ENCODE assay signal across 14 cellular contexts in genomic region chr2:98507461-98507860, GRCh38.
DNase-seq lines count a peak whose midpoint lies in the region; ATAC-seq and TF ChIP-seq lines count a peak whose summit lies in the region.
"Had no signal": no experiment of that assay in that cellular context is flagged by ENCODE, and none has a peak within 500 bp of the region (broad histone marks: within the 10 kb centered on the region; RNA-seq: fewer than 3 reads in every experiment).

No MANE protein-coding gene starts in this region.

- H3K27ac ChIP-seq in layer of hippocampus (ENCODE audit: low read depth, low read length) (peak overlapping the region; percentile 33), substantia nigra (ENCODE audit: low read depth, low read length, poor library complexity, severe bottlenecking) (peak overlapping the region; percentile 13)
- H3K27ac ChIP-seq: hepatocyte had no signal

- H3K4me3 Mint-ChIP-seq in activated naive CD4-positive, alpha-beta T cell treated with anti-CD3 and anti-CD28 coated beads for 36 hours = no peak overlapping the region
- H3K4me3 Mint-ChIP-seq in WTC11 = no peak overlapping the region

- peaks cover 91% of the 10 kb centered on the region for H3K4me1 Mint-ChIP-seq in activated naive CD4-positive, alpha-beta T cell treated with anti-CD3 and anti-CD28 coated beads for 36 hours (ENCODE audit: low read depth)
- H3K4me1 Mint-ChIP-seq in WTC11 = peaks cover 26% of the 10 kb centered on the region

- in situ Hi-C loops in GM13977 (cut with MboI; ENCODE audit: low pct_unique_long_range_greater_than_20kb, low sequenced_read_pairs, unreplicated experiment) = no loop called here

- H3K27me3 ChIP-seq in layer of hippocampus (ENCODE audit: control insufficient read depth, insufficient read depth, low read length) = no peaks in the 10 kb centered on the region
- H3K27me3 ChIP-seq: hepatocyte, pancreas had no signal

- POLR2A ChIA-PET in WTC11 (lab: Charles Lee) = no interaction called here

- intact Hi-C loops in activated naive CD4-positive, alpha-beta T cell treated with anti-CD3 and anti-CD28 coated beads for 36 hours (cut with micrococcal nuclease) = no loop called here

- DNase-seq in activated naive CD4-positive, alpha-beta T cell treated with anti-CD3 and anti-CD28 coated beads for 36 hours = no peak
- no peak for DNase-seq in activated naive CD4-positive, alpha-beta T cell treated with anti-CD3 and anti-CD28 coated beads, Interleukin-2, amount 50 U/mL, for 16 hours
- no peak for DNase-seq in WTC11 (ENCODE audit: low spot score)
- DNase-seq in substantia nigra (lab: John Stamatoyannopoulos, UW) = no peak
- DNase-seq in GM13977 (ENCODE audit: low spot score) = no peak
- DNase-seq: activated CD4-positive, CD25-positive, alpha-beta regulatory T cell treated with anti-CD3 and anti-CD28 coated beads, Interleukin-2, amount 50 U/mL, for 72 hours; activated gamma-delta T cell; NCI-H1048; NCI-H226; pancreas had no signal

- H3K9me3 Mint-ChIP-seq in activated naive CD4-positive, alpha-beta T cell treated with anti-CD3 and anti-CD28 coated beads for 36 hours = no peaks in the 10 kb centered on the region
- no peaks in the 10 kb centered on the region for H3K9me3 Mint-ChIP-seq in WTC11

- H3K27me3 Mint-ChIP-seq in activated naive CD4-positive, alpha-beta T cell treated with anti-CD3 and anti-CD28 coated beads for 36 hours (ENCODE audit: low read depth) = no peaks in the 10 kb centered on the region
- H3K27me3 Mint-ChIP-seq in WTC11 (ENCODE audit: low read depth) = no peaks in the 10 kb centered on the region

- H3K36me3 Mint-ChIP-seq in activated naive CD4-positive, alpha-beta T cell treated with anti-CD3 and anti-CD28 coated beads for 36 hours (ENCODE audit: low read depth) = peaks cover 5% of the 10 kb centered on the region
- peaks cover 3% of the 10 kb centered on the region; the same call in 1 of the 2 replicates for H3K36me3 Mint-ChIP-seq in WTC11

- ATAC-seq in WTC11 (no peak), HG02642 (IDR thresholded peaks at IDR 0.05; ENCODE audit: poor library complexity, unreplicated experiment) (no peak), HG02678 (IDR thresholded peaks at IDR 0.05; ENCODE audit: unreplicated experiment) (no peak)

- peak overlapping the region; percentile 62 for H3K27ac Mint-ChIP-seq in activated naive CD4-positive, alpha-beta T cell treated with anti-CD3 and anti-CD28 coated beads for 36 hours
- H3K27ac Mint-ChIP-seq in WTC11 = 0 out of 2 replicates have a peak overlapping the region, but pooled peaks have one; percentile 43

- CTCF ChIA-PET in activated naive CD4-positive, alpha-beta T cell treated with anti-CD3 and anti-CD28 coated beads for 36 hours (lab: Charles Lee) = interaction anchor here (0.8 to 2.0 kb wide), 4 partner anchors 10 to 60 kb away, joined by 5 to 8 read pairs (median 6); no protein-coding TSS in a partner anchor
- CTCF ChIA-PET in WTC11 (lab: Charles Lee) = interaction anchor here (0.5 to 1.2 kb wide), 2 partner anchors 20 to 145 kb away, joined by 4 to 6 read pairs; no protein-coding TSS in a partner anchor

- TF ChIP-seq CTCF in WTC11 (IDR thresholded peaks at IDR 0.05) = no peak
- TF ChIP-seq CTCF in GM13977 (IDR thresholded peaks at IDR 0.05; ENCODE audit: extremely low read depth, insufficient read depth, missing control alignments) = no peak

TF ChIP-seq in WTC11, 78 proteins besides CTCF, POLR2A, EP300 and RAD21:
- TF ChIP-seq HMGA2 (CRISPR knock-in tag; IDR thresholded peaks at IDR 0.05) = no peak
- no peak for TF ChIP-seq NR3C1 (CRISPR knock-in tag; conservative IDR thresholded peaks at IDR 0.05; ENCODE audit: low read depth)
